1 cellular context compared by ENCODE assay signal in the genomic region with DNA sequence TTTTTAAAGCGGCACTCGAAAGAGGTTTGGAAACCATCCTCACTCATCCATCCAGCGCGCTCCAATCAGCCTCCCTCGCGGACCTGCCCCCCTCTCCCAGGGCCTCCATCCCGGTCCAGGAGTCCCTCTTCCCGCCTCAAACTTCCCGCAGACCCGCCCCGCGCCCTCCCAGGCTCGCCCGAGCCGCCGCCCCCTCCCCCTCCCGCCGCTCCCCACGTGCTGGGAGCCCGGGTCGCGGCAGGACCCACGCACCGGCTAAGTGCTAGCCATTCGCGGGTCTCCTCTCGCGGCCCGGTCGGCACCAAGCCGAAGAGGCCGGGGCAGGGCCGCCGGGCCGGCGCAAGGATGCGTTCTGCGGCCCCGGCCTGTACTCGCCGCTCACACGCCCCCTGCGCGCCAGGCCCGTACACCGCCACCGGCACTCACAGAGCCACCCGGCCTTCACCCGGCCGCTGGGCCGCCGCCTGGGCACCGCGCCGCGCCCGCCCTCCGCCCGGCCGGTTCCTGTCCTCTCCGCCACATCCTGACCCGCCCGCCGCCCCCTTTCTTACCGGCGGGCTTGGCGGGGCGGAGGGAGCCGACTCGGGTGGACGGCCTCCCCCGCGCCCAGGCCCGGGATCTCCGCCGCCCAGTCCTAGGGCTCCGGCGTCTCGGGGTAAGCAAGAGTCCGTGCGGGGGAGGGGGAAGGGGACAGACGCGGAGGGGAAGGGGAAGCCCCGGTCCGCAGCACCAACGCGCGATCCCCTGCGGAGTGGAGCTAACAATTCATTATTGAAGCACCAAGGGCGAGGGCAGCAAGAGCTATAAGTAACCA.
TF ChIP-seq lines count a peak whose summit lies in the region.

No MANE protein-coding gene starts in this region.

TF ChIP-seq in K562, 482 proteins besides CTCF, POLR2A, EP300 and RAD21 (continued from another document and continues in another):
- TF ChIP-seq, protein P1, sequence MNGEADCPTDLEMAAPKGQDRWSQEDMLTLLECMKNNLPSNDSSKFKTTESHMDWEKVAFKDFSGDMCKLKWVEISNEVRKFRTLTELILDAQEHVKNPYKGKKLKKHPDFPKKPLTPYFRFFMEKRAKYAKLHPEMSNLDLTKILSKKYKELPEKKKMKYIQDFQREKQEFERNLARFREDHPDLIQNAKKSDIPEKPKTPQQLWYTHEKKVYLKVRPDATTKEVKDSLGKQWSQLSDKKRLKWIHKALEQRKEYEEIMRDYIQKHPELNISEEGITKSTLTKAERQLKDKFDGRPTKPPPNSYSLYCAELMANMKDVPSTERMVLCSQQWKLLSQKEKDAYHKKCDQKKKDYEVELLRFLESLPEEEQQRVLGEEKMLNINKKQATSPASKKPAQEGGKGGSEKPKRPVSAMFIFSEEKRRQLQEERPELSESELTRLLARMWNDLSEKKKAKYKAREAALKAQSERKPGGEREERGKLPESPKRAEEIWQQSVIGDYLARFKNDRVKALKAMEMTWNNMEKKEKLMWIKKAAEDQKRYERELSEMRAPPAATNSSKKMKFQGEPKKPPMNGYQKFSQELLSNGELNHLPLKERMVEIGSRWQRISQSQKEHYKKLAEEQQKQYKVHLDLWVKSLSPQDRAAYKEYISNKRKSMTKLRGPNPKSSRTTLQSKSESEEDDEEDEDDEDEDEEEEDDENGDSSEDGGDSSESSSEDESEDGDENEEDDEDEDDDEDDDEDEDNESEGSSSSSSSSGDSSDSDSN (IDR thresholded peaks at IDR 0.05; ENCODE audit: borderline replicate concordance in 1 of 2, low read depth in 2 of 2, low read length in 2 of 2) = 0 out of 4 replicates have a peak, but pooled peaks of 1 of the 2 experiments have one; percentile 80
- TF ChIP-seq MIER1 (IDR thresholded peaks at IDR 0.05; ENCODE audit: low read depth) = no peak
- TF ChIP-seq ZNF668 (CRISPR knock-in tag; IDR thresholded peaks at IDR 0.05) = no peak
- peak; percentile 8 for TF ChIP-seq POLR2G (IDR thresholded peaks at IDR 0.05; ENCODE audit: low read depth, low read length)
- no peak for TF ChIP-seq XRCC5 (IDR thresholded peaks at IDR 0.05; ENCODE audit: low read depth, low read length)
- no peak for TF ChIP-seq ADNP (tag; IDR thresholded peaks at IDR 0.05)
- 0 out of 4 replicates have a peak, but pooled peaks of 1 of the 2 experiments have one; percentile 4 for TF ChIP-seq MAZ (CRISPR knock-in tag; conservative IDR thresholded peaks at IDR 0.05 in 1 of 2, IDR thresholded peaks at IDR 0.05 in 1 of 2)
- TF ChIP-seq ZFP1 (CRISPR knock-in tag; IDR thresholded peaks at IDR 0.05) = no peak
- TF ChIP-seq ZBTB7A (IDR thresholded peaks at IDR 0.05; ENCODE audit: borderline replicate concordance, control insufficient read depth, low read depth, low read length) = peak; percentile 4; the same call in 1 of the 2 replicates
- TF ChIP-seq IRF9 (tag; IDR thresholded peaks at IDR 0.05) = no peak
- TF ChIP-seq HNRNPL (IDR thresholded peaks at IDR 0.05; ENCODE audit: low read depth, low read length) = 0 out of 2 replicates have a peak, but pooled peaks have one; percentile 43
- peak in 1 of 2 experiments; percentile 1; a peak in 2 of 4 replicates for TF ChIP-seq HDAC1 (IDR thresholded peaks at IDR 0.05)
- no peak for TF ChIP-seq HNRNPH1 (optimal IDR thresholded peaks at IDR 0.05; ENCODE audit: low read depth, low read length)
- no peak for TF ChIP-seq HDAC2 (IDR thresholded peaks at IDR 0.05)
- TF ChIP-seq MTA2 (IDR thresholded peaks at IDR 0.05; ENCODE audit: low read depth) = no peak
- TF ChIP-seq E2F6 (IDR thresholded peaks at IDR 0.05; ENCODE audit: borderline replicate concordance in 1 of 2, extremely low read depth in 1 of 2, insufficient read depth in 1 of 2, insufficient read length in 1 of 2, low read depth in 1 of 2, low read length in 1 of 2, poor library complexity in 1 of 2, severe bottlenecking in 1 of 2) = peak; percentile 25 to 50
- TF ChIP-seq ZNF175 (CRISPR knock-in tag; IDR thresholded peaks at IDR 0.05; ENCODE audit: low read depth) = 0 out of 2 replicates have a peak, but pooled peaks have one; percentile 6
- TF ChIP-seq ZNF77 (CRISPR knock-in tag; IDR thresholded peaks at IDR 0.05) = no peak
- TF ChIP-seq SIN3B (IDR thresholded peaks at IDR 0.05; ENCODE audit: low read depth) = 0 out of 2 replicates have a peak, but pooled peaks have one; percentile 26
- TF ChIP-seq KDM4B (IDR thresholded peaks at IDR 0.05; ENCODE audit: borderline replicate concordance in 2 of 2, low read depth in 1 of 2) = no peak
- no peak for TF ChIP-seq HIVEP1 (CRISPR knock-in tag; IDR thresholded peaks at IDR 0.05)
- no peak for TF ChIP-seq SIRT6 (IDR thresholded peaks at IDR 0.05; ENCODE audit: low read depth, low read length)
- no peak for TF ChIP-seq ZNF511 (CRISPR knock-in tag; IDR thresholded peaks at IDR 0.05)
- no peak for TF ChIP-seq RNF2 (IDR thresholded peaks at IDR 0.05)
- TF ChIP-seq CBFA2T3 (IDR thresholded peaks at IDR 0.05) = no peak
- TF ChIP-seq ETS2 (tag; IDR thresholded peaks at IDR 0.05; ENCODE audit: borderline replicate concordance, poor library complexity, severe bottlenecking) = no peak
- TF ChIP-seq CBFB (CRISPR knock-in tag; IDR thresholded peaks at IDR 0.05) = no peak
- 0 out of 2 replicates have a peak, but pooled peaks have one; percentile 61 for TF ChIP-seq THAP12 (CRISPR knock-in tag; IDR thresholded peaks at IDR 0.05)
- TF ChIP-seq PATZ1 (CRISPR knock-in tag; IDR thresholded peaks at IDR 0.05; ENCODE audit: borderline replicate concordance) = no peak
- TF ChIP-seq ZC3H4 (CRISPR knock-in tag; IDR thresholded peaks at IDR 0.05; ENCODE audit: borderline replicate concordance) = 0 out of 2 replicates have a peak, but pooled peaks have one; percentile 37
- peak in 1 of 2 experiments; percentile 10; a peak in 1 of 4 replicates for TF ChIP-seq FOXA3 (CRISPR knock-in tag; conservative IDR thresholded peaks at IDR 0.05 in 1 of 2, IDR thresholded peaks at IDR 0.05 in 1 of 2)
- TF ChIP-seq PTBP1 (IDR thresholded peaks at IDR 0.05; ENCODE audit: low read depth, low read length) = no peak
- no peak for TF ChIP-seq NCOR1 (IDR thresholded peaks at IDR 0.05)
- TF ChIP-seq, protein P2, sequence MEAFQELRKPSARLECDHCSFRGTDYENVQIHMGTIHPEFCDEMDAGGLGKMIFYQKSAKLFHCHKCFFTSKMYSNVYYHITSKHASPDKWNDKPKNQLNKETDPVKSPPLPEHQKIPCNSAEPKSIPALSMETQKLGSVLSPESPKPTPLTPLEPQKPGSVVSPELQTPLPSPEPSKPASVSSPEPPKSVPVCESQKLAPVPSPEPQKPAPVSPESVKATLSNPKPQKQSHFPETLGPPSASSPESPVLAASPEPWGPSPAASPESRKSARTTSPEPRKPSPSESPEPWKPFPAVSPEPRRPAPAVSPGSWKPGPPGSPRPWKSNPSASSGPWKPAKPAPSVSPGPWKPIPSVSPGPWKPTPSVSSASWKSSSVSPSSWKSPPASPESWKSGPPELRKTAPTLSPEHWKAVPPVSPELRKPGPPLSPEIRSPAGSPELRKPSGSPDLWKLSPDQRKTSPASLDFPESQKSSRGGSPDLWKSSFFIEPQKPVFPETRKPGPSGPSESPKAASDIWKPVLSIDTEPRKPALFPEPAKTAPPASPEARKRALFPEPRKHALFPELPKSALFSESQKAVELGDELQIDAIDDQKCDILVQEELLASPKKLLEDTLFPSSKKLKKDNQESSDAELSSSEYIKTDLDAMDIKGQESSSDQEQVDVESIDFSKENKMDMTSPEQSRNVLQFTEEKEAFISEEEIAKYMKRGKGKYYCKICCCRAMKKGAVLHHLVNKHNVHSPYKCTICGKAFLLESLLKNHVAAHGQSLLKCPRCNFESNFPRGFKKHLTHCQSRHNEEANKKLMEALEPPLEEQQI (IDR thresholded peaks at IDR 0.05) = no peak
- 0 out of 2 replicates have a peak, but pooled peaks have one; percentile 30 for TF ChIP-seq ATF4 (CRISPR knock-in tag; IDR thresholded peaks at IDR 0.05)
- peak; percentile 11 for TF ChIP-seq FUS (optimal IDR thresholded peaks at IDR 0.05; ENCODE audit: low read depth, low read length)
- TF ChIP-seq HNRNPLL (IDR thresholded peaks at IDR 0.05; ENCODE audit: low read depth, low read length, poor library complexity, severe bottlenecking) = no peak
- TF ChIP-seq TEAD2 (tag; IDR thresholded peaks at IDR 0.05) = no peak
- TF ChIP-seq L3MBTL2 (IDR thresholded peaks at IDR 0.05) = no peak
- no peak for TF ChIP-seq GMEB1 (CRISPR knock-in tag; IDR thresholded peaks at IDR 0.05)
- no peak for TF ChIP-seq ZNF76 (CRISPR knock-in tag; IDR thresholded peaks at IDR 0.05; ENCODE audit: borderline replicate concordance)
- no peak for TF ChIP-seq ZNF395 (CRISPR knock-in tag; IDR thresholded peaks at IDR 0.05)
- no peak for TF ChIP-seq GATA2 (CRISPR knock-in tag; IDR thresholded peaks at IDR 0.05)
